25 cellular contexts compared by ENCODE assay signal in the genomic region with DNA sequence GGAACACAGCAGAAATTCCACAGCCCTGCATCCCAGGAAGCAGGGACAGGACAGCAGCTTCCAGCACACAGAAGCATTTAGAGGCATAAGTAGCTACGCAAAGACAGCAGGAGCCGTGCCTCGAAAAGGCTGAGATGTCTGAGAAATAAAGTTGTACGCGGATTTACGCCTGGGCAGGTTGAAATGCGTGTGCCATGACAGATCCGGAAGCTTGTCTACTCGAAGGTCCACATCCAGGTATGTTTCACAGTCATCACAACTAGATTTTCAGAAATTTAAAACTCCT. TPM values are rescaled to one million over a fixed set of nuclear protein-coding genes. Genes with fewer than 3 reads are reported as not detected.
A peak's percentile ranks its signal among the peaks of the same experiment; 100 is the strongest.
DNase-seq lines count a peak whose midpoint lies in the region; ATAC-seq and TF ChIP-seq lines count a peak whose summit lies in the region.
"Had no signal": no experiment of that assay in that cellular context is flagged by ENCODE, and none has a peak within 500 bp of the region (broad histone marks: within the 10 kb centered on the region; RNA-seq: fewer than 3 reads in every experiment).

No MANE protein-coding gene starts in this region.

- DNase-seq in endodermal cell (peak; percentile 41), progenitor cell of endocrine pancreas (ENCODE audit: low spot score, unreplicated experiment) (no peak), NCI-H1105 (lab: John Stamatoyannopoulos, UW) (no peak), NAMALWA (ENCODE audit: low spot score) (no peak), GM13977 (ENCODE audit: low spot score) (no peak)
- DNase-seq: activated CD4-positive, alpha-beta T cell treated with anti-CD3 and anti-CD28 coated beads, Interleukin-2, amount 10 ng/mL, durations not matched to agents 7 days and 5 days; activated gamma-delta T cell treated with Interleukin-2 at 50 U/mL for 16 hours; activated naive CD8-positive, alpha-beta T cell treated with anti-CD3 and anti-CD28 coated beads, Interleukin-2, amount 10 ng/mL, durations not matched to agents 7 days and 5 days; activated T-cell treated with anti-CD3 and anti-CD28 coated beads, Interleukin-2, amount 50 U/mL, for 24 hours; CD4-positive, CD25-positive, alpha-beta regulatory T cell; central memory CD4-positive, alpha-beta T cell; foreskin keratinocyte; lower lobe of right lung; NCI-H1092; NCI-H1694 treated with DMSO at 0.1 percent for 48 hours; NCI-H510A; SJCRH30; T1000 had no signal

- H3K9ac ChIP-seq in BLaER1 (no peak overlapping the region), endodermal cell (ENCODE audit: extremely low read depth, low read length, poor library complexity, severe bottlenecking) (no peak overlapping the region), muscle layer of colon (ENCODE audit: low read length) (peak overlapping the region; percentile 49)

- no peaks in the 10 kb centered on the region for H3K36me3 Mint-ChIP-seq in endodermal cell (ENCODE audit: low read depth)
- peaks cover 3% of the 10 kb centered on the region for H3K36me3 Mint-ChIP-seq in progenitor cell of endocrine pancreas (ENCODE audit: insufficient read depth)
- H3K36me3 Mint-ChIP-seq: activated naive CD8-positive, alpha-beta T cell treated with anti-CD3 and anti-CD28 coated beads, Interleukin-2, amount 10 ng/mL, durations not matched to agents 7 days and 5 days; CD4-positive, CD25-positive, alpha-beta regulatory T cell; stimulated activated effector memory CD8-positive, alpha-beta T cell treated with anti-CD3 and anti-CD28 coated beads, Interleukin-12 subunit alpha, Interleukin-12 subunit beta, amount 100 ng/mL, for 72 hours had no signal

- H3K27me3 Mint-ChIP-seq in endodermal cell (ENCODE audit: insufficient read depth) (no peaks in the 10 kb centered on the region), progenitor cell of endocrine pancreas (no peaks in the 10 kb centered on the region)
- H3K27me3 Mint-ChIP-seq: activated CD4-positive, alpha-beta T cell treated with anti-CD3 and anti-CD28 coated beads, Interleukin-2, amount 10 ng/mL, durations not matched to agents 7 days and 5 days; activated naive CD8-positive, alpha-beta T cell treated with anti-CD3 and anti-CD28 coated beads, Interleukin-2, amount 10 ng/mL, durations not matched to agents 7 days and 5 days had no signal

- peaks cover 93% of the 10 kb centered on the region for H3K4me1 ChIP-seq in BLaER1
- no peaks in the 10 kb centered on the region for H3K4me1 ChIP-seq in endodermal cell (ENCODE audit: control insufficient read depth, insufficient read depth, low read length)
- peaks cover 69% of the 10 kb centered on the region for H3K4me1 ChIP-seq in muscle layer of colon (ENCODE audit: insufficient read depth, low read length)
- H3K4me1 ChIP-seq: foreskin keratinocyte, SJCRH30 had no signal

- no peaks in the 10 kb centered on the region for H3K36me3 ChIP-seq in BLaER1
- no peaks in the 10 kb centered on the region for H3K36me3 ChIP-seq in endodermal cell (ENCODE audit: control insufficient read depth, insufficient read depth, low read length)
- H3K36me3 ChIP-seq in muscle layer of colon (ENCODE audit: insufficient read depth, low read length), result no peaks in the 10 kb centered on the region
- H3K36me3 ChIP-seq: ascending aorta, lower lobe of right lung, SJCRH30 had no signal

- H3K4me1 Mint-ChIP-seq in endodermal cell (peaks cover 10% of the 10 kb centered on the region), progenitor cell of endocrine pancreas (ENCODE audit: low read depth) (peaks cover 35% of the 10 kb centered on the region)
- H3K4me1 Mint-ChIP-seq: activated naive CD8-positive, alpha-beta T cell treated with anti-CD3 and anti-CD28 coated beads, Interleukin-2, amount 10 ng/mL, durations not matched to agents 7 days and 5 days had no signal

- ATAC-seq in GM18517 (IDR thresholded peaks at IDR 0.05; ENCODE audit: unreplicated experiment), result no peak
- ATAC-seq: esophagus mucosa; foreskin keratinocyte; lower lobe of right lung; stimulated activated effector memory CD8-positive, alpha-beta T cell treated with anti-CD3 and anti-CD28 coated beads, Interleukin-12 subunit alpha, Interleukin-12 subunit beta, amount 100 ng/mL, for 72 hours had no signal

- no peak for TF ChIP-seq CTCF in endodermal cell (conservative IDR thresholded peaks at IDR 0.05)
- TF ChIP-seq CTCF in progenitor cell of endocrine pancreas (IDR thresholded peaks at IDR 0.05; ENCODE audit: unreplicated experiment), result no peak
- no peak for TF ChIP-seq CTCF in GM13977 (IDR thresholded peaks at IDR 0.05; ENCODE audit: extremely low read depth, insufficient read depth, missing control alignments)

- H4K20me1 ChIP-seq in BLaER1, result peaks cover 100% of the 10 kb centered on the region

- H3K9me3 Mint-ChIP-seq in endodermal cell (no peaks in the 10 kb centered on the region), progenitor cell of endocrine pancreas (ENCODE audit: low read depth) (peaks cover 4% of the 10 kb centered on the region)
- H3K9me3 Mint-ChIP-seq: activated CD4-positive, alpha-beta T cell treated with anti-CD3 and anti-CD28 coated beads, Interleukin-2, amount 10 ng/mL, durations not matched to agents 7 days and 5 days; activated naive CD8-positive, alpha-beta T cell treated with anti-CD3 and anti-CD28 coated beads, Interleukin-2, amount 10 ng/mL, durations not matched to agents 7 days and 5 days; activated T-cell treated with anti-CD3 and anti-CD28 coated beads, Interleukin-2, amount 50 U/mL, for 24 hours; CD4-positive, CD25-positive, alpha-beta regulatory T cell; stimulated activated effector memory CD8-positive, alpha-beta T cell treated with anti-CD3 and anti-CD28 coated beads, Interleukin-12 subunit alpha, Interleukin-12 subunit beta, amount 100 ng/mL, for 72 hours had no signal

- H3K27ac ChIP-seq in BLaER1 (no peak overlapping the region), endodermal cell (ENCODE audit: low read depth, low read length) (peak overlapping the region; percentile 72), muscle layer of colon (ENCODE audit: low read depth, low read length) (peak overlapping the region; percentile 83)
- H3K27ac ChIP-seq: 22Rv1, ascending aorta, foreskin keratinocyte, lower lobe of right lung, SJCRH30 had no signal

- H3K4me3 ChIP-seq in BLaER1 (no peak overlapping the region), endodermal cell (ENCODE audit: low read length) (no peak overlapping the region), muscle layer of colon (ENCODE audit: low read depth in 1 of 2, low read length in 2 of 2) (peak overlapping the region in 1 of 2 donors; percentile 12)
- H3K4me3 ChIP-seq: ascending aorta, lower lobe of right lung, SJCRH30 had no signal

- WGBS in endodermal cell (ENCODE audit: insufficient coverage in 1 of 2, insufficient read length in 1 of 2), 2 experiments, result 88 to 91% methylated on average over 9 of the region's 9 CpGs

- in situ Hi-C loops in GM13977 (cut with MboI; ENCODE audit: low pct_unique_long_range_greater_than_20kb, low sequenced_read_pairs, unreplicated experiment), result no loop called here

- no peaks in the 10 kb centered on the region for H3K27me3 ChIP-seq in BLaER1
- H3K27me3 ChIP-seq in endodermal cell (ENCODE audit: control insufficient read depth, insufficient read depth, low read length, poor library complexity, severe bottlenecking), result no peaks in the 10 kb centered on the region
- H3K27me3 ChIP-seq in muscle layer of colon (ENCODE audit: control insufficient read depth in 1 of 2, insufficient read depth in 2 of 2, low read length in 2 of 2), result no peaks in the 10 kb centered on the region
- H3K27me3 ChIP-seq: ascending aorta, foreskin keratinocyte, SJCRH30 had no signal

- peak overlapping the region; percentile 55 for H3K4me2 ChIP-seq in BLaER1

- H3K27ac Mint-ChIP-seq in endodermal cell, result no peak overlapping the region
- H3K27ac Mint-ChIP-seq in progenitor cell of endocrine pancreas, result peak overlapping the region; percentile 75
- H3K27ac Mint-ChIP-seq: activated CD4-positive, alpha-beta T cell treated with anti-CD3 and anti-CD28 coated beads, Interleukin-2, amount 10 ng/mL, durations not matched to agents 7 days and 5 days; activated naive CD8-positive, alpha-beta T cell treated with anti-CD3 and anti-CD28 coated beads, Interleukin-2, amount 10 ng/mL, durations not matched to agents 7 days and 5 days; activated T-cell treated with anti-CD3 and anti-CD28 coated beads, Interleukin-2, amount 50 U/mL, for 24 hours; CD4-positive, CD25-positive, alpha-beta regulatory T cell; stimulated activated effector memory CD8-positive, alpha-beta T cell treated with anti-CD3 and anti-CD28 coated beads, Interleukin-12 subunit alpha, Interleukin-12 subunit beta, amount 100 ng/mL, for 72 hours had no signal

- no peaks in the 10 kb centered on the region for H3K9me3 ChIP-seq in BLaER1
- H3K9me3 ChIP-seq in endodermal cell (ENCODE audit: control insufficient read depth, low read length), result no peaks in the 10 kb centered on the region
- no peaks in the 10 kb centered on the region for H3K9me3 ChIP-seq in muscle layer of colon (ENCODE audit: low read length)
- H3K9me3 ChIP-seq: ascending aorta, lower lobe of right lung, SJCRH30 had no signal

- no peak overlapping the region for H3K4me3 Mint-ChIP-seq in endodermal cell
- H3K4me3 Mint-ChIP-seq in progenitor cell of endocrine pancreas (ENCODE audit: low read depth), result no peak overlapping the region
- H3K4me3 Mint-ChIP-seq: activated CD4-positive, alpha-beta T cell treated with anti-CD3 and anti-CD28 coated beads, Interleukin-2, amount 10 ng/mL, durations not matched to agents 7 days and 5 days; activated naive CD8-positive, alpha-beta T cell treated with anti-CD3 and anti-CD28 coated beads, Interleukin-2, amount 10 ng/mL, durations not matched to agents 7 days and 5 days; activated T-cell treated with anti-CD3 and anti-CD28 coated beads, Interleukin-2, amount 50 U/mL, for 24 hours; stimulated activated effector memory CD8-positive, alpha-beta T cell treated with anti-CD3 and anti-CD28 coated beads, Interleukin-12 subunit alpha, Interleukin-12 subunit beta, amount 100 ng/mL, for 72 hours had no signal

RNA-seq across cellular contexts. Expression of gene DIP2C, which starts 26.1 kb away (rescaled TPM):
- total RNA-seq in endodermal cell (10 to 100 TPM; 13.0 to 13.7 TPM), progenitor cell of endocrine pancreas (26.3 and 27.2 TPM in 2 replicates)
- polyA plus RNA-seq in endodermal cell (2013, experiment 1 of 2), result 13.5 TPM
- 13.2 TPM for polyA plus RNA-seq in endodermal cell (2013, experiment 2 of 2)
